ENCODE assay signal across 14 cellular contexts in genomic region chr14:34537677-34538009, GRCh38. TPM values are rescaled to one million over a fixed set of nuclear protein-coding genes. Genes with fewer than 3 reads are reported as not detected.
DNase-seq lines count a peak whose midpoint lies in the region; ATAC-seq, FAIRE-seq and TF ChIP-seq lines count a peak whose summit lies in the region.
"Had no signal": no experiment of that assay in that cellular context is flagged by ENCODE, and none has a peak within 500 bp of the region (broad histone marks: within the 10 kb centered on the region; RNA-seq: fewer than 3 reads in every experiment).

No MANE protein-coding gene starts in this region.

- 97% methylated on average over 4 of the region's 4 CpGs for WGBS in HepG2 (ENCODE audit: low lambda C conversion rate)
- WGBS in stomach, 5 donors, result 61 to 85% (median 71%) methylated on average over 4 of the region's 4 CpGs

- H3K9me3 Mint-ChIP-seq in activated T-cell treated with anti-CD3 and anti-CD28 coated beads, Interleukin-2, amount 50 U/mL, for 72 hours, result peaks cover 0 to 3% of the 10 kb centered on the region in 2 donors
- H3K9me3 Mint-ChIP-seq in activated T-cell treated with anti-CD3 and anti-CD28 coated beads, Interleukin-2, amount 50 U/mL, for 4 hours, result no peaks in the 10 kb centered on the region
- no peaks in the 10 kb centered on the region for H3K9me3 Mint-ChIP-seq in activated naive CD8-positive, alpha-beta T cell treated with anti-CD3 and anti-CD28 coated beads, Interleukin-2, amount 50 U/mL, for 24 hours

- peak overlapping the region in 1 of 3 experiments; percentile 99; a peak in 2 of 6 replicates for H3K4me3 ChIP-seq in HepG2 (replicated peaks in 1 of 3; ENCODE audit: insufficient read depth in 1 of 3, low read depth in 2 of 3, low read length in 3 of 3)
- H3K4me3 ChIP-seq in stomach, result peak overlapping the region in 3 of 4 donors; percentile 64 to 95 (median 82)

- CTCF ChIA-PET in HepG2 (lab: Yijun Ruan, JAX; ENCODE audit: low intra/inter-chr PET ratio, low total read pairs), result no interaction called here

- DNase-seq in activated T-cell treated with anti-CD3 and anti-CD28 coated beads, Interleukin-2, amount 50 U/mL, for 72 hours, result no peak
- DNase-seq in activated T-cell treated with anti-CD3 and anti-CD28 coated beads, Interleukin-2, amount 50 U/mL, for 4 hours, result no peak
- no peak for DNase-seq in activated naive CD8-positive, alpha-beta T cell treated with anti-CD3 and anti-CD28 coated beads, Interleukin-2, amount 50 U/mL, for 24 hours
- DNase-seq in HepG2 (ENCODE audit: low spot score) (no peak), stomach (no peak), globus pallidus (ENCODE audit: low spot score) (no peak), foreskin keratinocyte (no peak), DMS114 treated with DMSO at 0.1 percent for 48 hours (lab: John Stamatoyannopoulos, UW; ENCODE audit: unreplicated experiment) (no peak)
- DNase-seq: activated CD4-positive, alpha-beta T cell treated with anti-CD3 and anti-CD28 coated beads, Interleukin-2, amount 50 U/mL, for 1 hour; anterior cingulate cortex; NCI-H1436 treated with DMSO at 0.1 percent for 48 hours; NK-92 treated with Interleukin-12 subunit alpha and Interleukin-12 subunit beta, amount 100 ng/mL, for 24 hours had no signal

- in situ Hi-C loops in HepG2 (cut with HindIII; ENCODE audit: extremely low pct_ligation_motif_present, low pct_unique_long_range_greater_than_20kb), result no loop called here

- POLR2A ChIA-PET in HepG2 (lab: Yijun Ruan, JAX), result interaction anchor here (1.3 kb wide), 1 partner anchor 79 kb away, joined by 4 read pairs; no protein-coding TSS in a partner anchor

- H3K4me1 ChIP-seq in HepG2 (ENCODE audit: insufficient read depth, low read length) (peaks cover 25% of the 10 kb centered on the region), stomach (peaks cover 18 to 38% (median 29%) of the 10 kb centered on the region in 4 donors), foreskin keratinocyte (peaks cover 7% of the 10 kb centered on the region)

- intact Hi-C loops in HepG2 (cut with micrococcal nuclease; ENCODE audit: unreplicated experiment), result loop anchor here (5.0 kb wide), 4 partner anchors 40 to 205 kb away; partner anchors contain the start of gene SPTSSA
- intact Hi-C loops in stomach (cut with DNase I; ENCODE audit: low total_unique reads), result no loop called here

- peaks cover 0 to 4% of the 10 kb centered on the region in 2 experiments; a peak in 1 of 5 replicates for H3K27me3 ChIP-seq in HepG2 (ENCODE audit: control insufficient read depth in 1 of 2, insufficient read depth in 2 of 2, low read length in 2 of 2)
- H3K27me3 ChIP-seq in stomach, result no peaks in the 10 kb centered on the region
- no peaks in the 10 kb centered on the region for H3K27me3 ChIP-seq in foreskin keratinocyte

- H2AFZ ChIP-seq in HepG2 (ENCODE audit: low read length), result no peak overlapping the region

- peaks cover 28% of the 10 kb centered on the region for H3K79me2 ChIP-seq in HepG2 (ENCODE audit: insufficient read depth, low read length)

- H3K36me3 ChIP-seq in HepG2 (replicated peaks in 1 of 2; ENCODE audit: control insufficient read depth in 1 of 2, insufficient read depth in 2 of 2, low read length in 2 of 2), result peaks cover 17 to 34% of the 10 kb centered on the region in 2 experiments
- peaks cover 19 to 48% (median 44%) of the 10 kb centered on the region in 4 donors for H3K36me3 ChIP-seq in stomach

- TF ChIP-seq EP300 in HepG2 (IDR thresholded peaks at IDR 0.05; ENCODE audit: low read depth in 2 of 2, low read length in 2 of 2) (no peak), HepG2 (CRISPR knock-in tag; IDR thresholded peaks at IDR 0.05; ENCODE audit: borderline replicate concordance) (no peak), stomach (IDR thresholded peaks at IDR 0.05) (no peak)

- no peak for TF ChIP-seq CTCF in HepG2 (CRISPR knock-in tag; IDR thresholded peaks at IDR 0.05)
- TF ChIP-seq CTCF in stomach (IDR thresholded peaks at IDR 0.05), result no peak
- TF ChIP-seq CTCF in foreskin keratinocyte (conservative IDR thresholded peaks at IDR 0.05), result no peak

- peaks cover 60% of the 10 kb centered on the region for H3K4me1 Mint-ChIP-seq in activated T-cell treated with anti-CD3 and anti-CD28 coated beads, Interleukin-2, amount 50 U/mL, for 72 hours (ENCODE audit: low read depth)
- peaks cover 42% of the 10 kb centered on the region for H3K4me1 Mint-ChIP-seq in activated T-cell treated with anti-CD3 and anti-CD28 coated beads, Interleukin-2, amount 50 U/mL, for 4 hours (ENCODE audit: low read depth)
- H3K4me1 Mint-ChIP-seq in activated naive CD8-positive, alpha-beta T cell treated with anti-CD3 and anti-CD28 coated beads, Interleukin-2, amount 50 U/mL, for 24 hours, result peaks cover 43% of the 10 kb centered on the region

- peak overlapping the region; percentile 82 for H3K4me2 ChIP-seq in HepG2 (ENCODE audit: low read depth, low read length)

- no peaks in the 10 kb centered on the region for H3K27me3 Mint-ChIP-seq in activated T-cell treated with anti-CD3 and anti-CD28 coated beads, Interleukin-2, amount 50 U/mL, for 72 hours (ENCODE audit: low read depth)
- no peaks in the 10 kb centered on the region for H3K27me3 Mint-ChIP-seq in activated T-cell treated with anti-CD3 and anti-CD28 coated beads, Interleukin-2, amount 50 U/mL, for 4 hours (ENCODE audit: low read depth)
- H3K27me3 Mint-ChIP-seq in activated naive CD8-positive, alpha-beta T cell treated with anti-CD3 and anti-CD28 coated beads, Interleukin-2, amount 50 U/mL, for 24 hours, result no peaks in the 10 kb centered on the region

- H3K4me3 Mint-ChIP-seq in activated T-cell treated with anti-CD3 and anti-CD28 coated beads, Interleukin-2, amount 50 U/mL, for 72 hours, result peak overlapping the region; percentile 58 to 100
- no peak overlapping the region for H3K4me3 Mint-ChIP-seq in activated T-cell treated with anti-CD3 and anti-CD28 coated beads, Interleukin-2, amount 50 U/mL, for 4 hours
- H3K4me3 Mint-ChIP-seq in activated naive CD8-positive, alpha-beta T cell treated with anti-CD3 and anti-CD28 coated beads, Interleukin-2, amount 50 U/mL, for 24 hours, result peak overlapping the region; percentile 6

- no peak for ATAC-seq in activated T-cell treated with anti-CD3 and anti-CD28 coated beads, Interleukin-2, amount 50 U/mL, for 72 hours (replicated peaks in 1 of 2)
- no peak for ATAC-seq in activated T-cell treated with anti-CD3 and anti-CD28 coated beads, Interleukin-2, amount 50 U/mL, for 4 hours
- ATAC-seq in activated naive CD8-positive, alpha-beta T cell treated with anti-CD3 and anti-CD28 coated beads, Interleukin-2, amount 50 U/mL, for 24 hours, result no peak
- ATAC-seq in HepG2 (no peak), foreskin keratinocyte (no peak)

- no peak for FAIRE-seq in HepG2 (lab: Jason Lieb, UNC)
- FAIRE-seq: HTR-8/SVneo had no signal

- peak overlapping the region; percentile 87 for H3K27ac Mint-ChIP-seq in activated T-cell treated with anti-CD3 and anti-CD28 coated beads, Interleukin-2, amount 50 U/mL, for 72 hours
- no peak overlapping the region for H3K27ac Mint-ChIP-seq in activated naive CD8-positive, alpha-beta T cell treated with anti-CD3 and anti-CD28 coated beads, Interleukin-2, amount 50 U/mL, for 24 hours

- H3K36me3 Mint-ChIP-seq in activated T-cell treated with anti-CD3 and anti-CD28 coated beads, Interleukin-2, amount 50 U/mL, for 72 hours (ENCODE audit: insufficient read depth in 2 of 2), result peaks cover 11 to 13% of the 10 kb centered on the region in 2 donors
- peaks cover 11% of the 10 kb centered on the region for H3K36me3 Mint-ChIP-seq in activated T-cell treated with anti-CD3 and anti-CD28 coated beads, Interleukin-2, amount 50 U/mL, for 4 hours (ENCODE audit: insufficient read depth)
- peaks cover 10% of the 10 kb centered on the region for H3K36me3 Mint-ChIP-seq in activated naive CD8-positive, alpha-beta T cell treated with anti-CD3 and anti-CD28 coated beads, Interleukin-2, amount 50 U/mL, for 24 hours (ENCODE audit: low read depth)

- H3K27ac ChIP-seq in HepG2 (ENCODE audit: extremely low read length, insufficient read depth, low read length) (no peak overlapping the region), stomach (peak overlapping the region in 1 of 5 donors; percentile 99), foreskin keratinocyte (no peak overlapping the region)
- H3K27ac ChIP-seq: epithelial cell of prostate had no signal

- BruUV-seq in HepG2 (replicated peaks; lab: Mats Ljungman, UMichigan), result no TSS peak

- no peaks in the 10 kb centered on the region; the same call in 1 of the 2 replicates for H4K20me1 ChIP-seq in HepG2 (ENCODE audit: insufficient read depth, low read length)

- TF ChIP-seq RAD21 in HepG2 (CRISPR knock-in tag; IDR thresholded peaks at IDR 0.05), result no peak

- peak overlapping the region; percentile 100; the same call in 1 of the 2 replicates for H3K9ac ChIP-seq in HepG2 (ENCODE audit: insufficient read depth, low read depth, low read length)

- no peaks in the 10 kb centered on the region for H3K9me3 ChIP-seq in HepG2 (ENCODE audit: low read length)
- no peaks in the 10 kb centered on the region for H3K9me3 ChIP-seq in stomach

- no peak for TF ChIP-seq POLR2A in HepG2 (IDR thresholded peaks at IDR 0.05; ENCODE audit: insufficient read depth in 1 of 2, low read depth in 2 of 2, low read length in 2 of 2)
- TF ChIP-seq POLR2A in stomach (IDR thresholded peaks at IDR 0.05), result no peak

RNA-seq across cellular contexts. Expression of gene EAPP, which starts 1.9 kb away (rescaled TPM):
- 10 to 100 TPM; 53.4 to 54.8 TPM for total RNA-seq in activated T-cell treated with anti-CD3 and anti-CD28 coated beads, Interleukin-2, amount 50 U/mL, for 72 hours
- 10 to 100 TPM; 34.8 to 38.9 (median 35.7) TPM for total RNA-seq in activated T-cell treated with anti-CD3 and anti-CD28 coated beads, Interleukin-2, amount 50 U/mL, for 4 hours
- total RNA-seq in HepG2 (2016; rRNA removed; fragmentation: Illumina TruSeq; extraction: Trizol) (110 and 163 TPM in 2 replicates), stomach (10 to 100 TPM; 15.8 to 95.3 (median 30.1) TPM), foreskin keratinocyte (27.6 and 29.0 TPM in 2 replicates)
- total RNA-seq in HepG2 (2016; cell fraction: cytosol; rRNA removed; fragmentation: Illumina TruSeq; extraction: Trizol; ENCODE audit: low read depth), result 16.4 and 17.4 TPM in 2 replicates
- 111 and 170 TPM in 2 replicates for total RNA-seq in HepG2 (2016; cell fraction: insoluble cytoplasmic fraction; rRNA removed; fragmentation: Illumina TruSeq; extraction: Trizol)
- 31.8 and 35.9 TPM in 2 replicates for total RNA-seq in HepG2 (2016; cell fraction: membrane; rRNA removed; fragmentation: Illumina TruSeq; extraction: Trizol)
- total RNA-seq in HepG2 (2016; cell fraction: nucleus; rRNA removed; fragmentation: Illumina TruSeq; extraction: Trizol), result 50.7 and 59.2 TPM in 2 replicates
- polyA plus RNA-seq in HepG2 (2011; rRNA removed) (57.8 and 68.7 TPM in 2 replicates), stomach (10 to 100 TPM; 29.3 to 57.0 (median 39.4) TPM), foreskin keratinocyte (25.5 and 26.7 TPM in 2 replicates)
- 33.0 and 55.6 TPM in 2 replicates for polyA plus RNA-seq in HepG2 (2011; cell fraction: cytosol; rRNA removed)
- 13.9 and 18.7 TPM in 2 replicates for polyA plus RNA-seq in HepG2 (2011; cell fraction: nucleus; rRNA removed)
- 52.5 and 74.2 TPM in 2 replicates for polyA plus RNA-seq in HepG2 (2012)
- 13.9 and 14.8 TPM in 2 replicates for polyA plus RNA-seq in HepG2 (2016; cell fraction: cytosol; fragmentation: Illumina TruSeq; extraction: Trizol; ENCODE audit: low read depth)
- polyA plus RNA-seq in HepG2 (2016; cell fraction: insoluble cytoplasmic fraction; fragmentation: Illumina TruSeq; extraction: Trizol; ENCODE audit: low read depth), result 142 and 152 TPM in 2 replicates
- polyA plus RNA-seq in HepG2 (2016; cell fraction: membrane; fragmentation: Illumina TruSeq; extraction: Trizol; ENCODE audit: low read depth), result 22.0 and 26.2 TPM in 2 replicates
- polyA plus RNA-seq in HepG2 (2016; cell fraction: nucleus; fragmentation: Illumina TruSeq; extraction: Trizol; ENCODE audit: insufficient read depth, low read depth), result 50.5 and 52.0 TPM in 2 replicates
- 11.0 and 20.1 TPM in 2 replicates for polyA minus RNA-seq in HepG2 (2011; rRNA and poly(A)+ RNA removed; ENCODE audit: low replicate concordance)
- 37.9 and 41.4 TPM in 2 replicates for polyA minus RNA-seq in HepG2 (2011; cell fraction: cytosol; rRNA and poly(A)+ RNA removed)
- 48.5 and 48.9 TPM in 2 replicates for polyA minus RNA-seq in HepG2 (2011; cell fraction: nucleus; rRNA and poly(A)+ RNA removed)
